Comparison of ENCODE assay signal across 1 cellular context in the genomic region with DNA sequence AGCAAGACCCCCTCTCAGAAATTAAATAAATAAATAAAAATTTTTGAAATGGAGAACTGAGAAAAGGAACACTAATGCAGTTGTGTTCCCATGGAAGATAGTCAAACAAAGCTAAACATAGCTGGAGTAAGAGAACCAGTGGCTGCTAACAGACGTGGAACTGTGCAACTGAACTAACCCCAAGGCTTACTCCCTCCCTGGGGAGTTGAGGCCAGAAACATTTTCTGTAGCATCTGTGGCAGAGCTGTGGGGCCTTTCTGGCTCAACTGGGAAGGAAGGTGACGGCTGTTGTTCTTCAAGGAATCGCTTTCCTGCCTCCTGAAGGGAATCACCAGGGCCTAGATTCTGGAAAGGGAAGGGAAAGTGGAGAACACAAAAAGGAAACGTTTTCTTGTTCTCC.
TF ChIP-seq lines count a peak whose summit lies in the region.

No MANE protein-coding gene starts in this region.

TF ChIP-seq in GM12878, 131 proteins besides CTCF, POLR2A, EP300 and RAD21 (continued from another document):
- TF ChIP-seq, protein P1, sequence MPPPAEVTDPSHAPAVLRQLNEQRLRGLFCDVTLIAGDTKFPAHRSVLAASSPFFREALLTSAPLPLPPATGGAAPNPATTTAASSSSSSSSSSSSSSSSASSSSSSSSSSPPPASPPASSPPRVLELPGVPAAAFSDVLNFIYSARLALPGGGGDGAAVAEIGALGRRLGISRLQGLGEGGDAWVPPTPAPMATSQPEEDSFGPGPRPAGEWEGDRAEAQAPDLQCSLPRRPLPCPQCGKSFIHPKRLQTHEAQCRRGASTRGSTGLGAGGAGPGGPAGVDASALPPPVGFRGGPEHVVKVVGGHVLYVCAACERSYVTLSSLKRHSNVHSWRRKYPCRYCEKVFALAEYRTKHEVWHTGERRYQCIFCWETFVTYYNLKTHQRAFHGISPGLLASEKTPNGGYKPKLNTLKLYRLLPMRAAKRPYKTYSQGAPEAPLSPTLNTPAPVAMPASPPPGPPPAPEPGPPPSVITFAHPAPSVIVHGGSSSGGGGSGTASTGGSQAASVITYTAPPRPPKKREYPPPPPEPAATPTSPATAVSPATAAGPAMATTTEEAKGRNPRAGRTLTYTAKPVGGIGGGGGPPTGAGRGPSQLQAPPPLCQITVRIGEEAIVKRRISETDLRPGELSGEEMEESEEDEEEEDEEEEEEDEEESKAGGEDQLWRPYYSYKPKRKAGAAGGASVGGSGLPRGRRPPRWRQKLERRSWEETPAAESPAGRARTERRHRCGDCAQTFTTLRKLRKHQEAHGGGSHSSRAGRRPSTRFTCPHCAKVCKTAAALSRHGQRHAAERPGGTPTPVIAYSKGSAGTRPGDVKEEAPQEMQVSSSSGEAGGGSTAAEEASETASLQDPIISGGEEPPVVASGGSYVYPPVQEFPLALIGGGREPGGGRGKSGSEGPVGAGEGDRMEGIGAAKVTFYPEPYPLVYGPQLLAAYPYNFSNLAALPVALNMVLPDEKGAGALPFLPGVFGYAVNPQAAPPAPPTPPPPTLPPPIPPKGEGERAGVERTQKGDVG (CRISPR knock-in tag; IDR thresholded peaks at IDR 0.05): no peak
